In genomic region chr2:189723199-189723598, GRCh38 we compare ENCODE assay signal across 6 cellular contexts.
"Had no signal": no experiment of that assay in that cellular context is flagged by ENCODE, and none has a peak within 500 bp of the region (broad histone marks: within the 10 kb centered on the region; RNA-seq: fewer than 3 reads in every experiment).

No MANE protein-coding gene starts in this region.

- H3K27ac Mint-ChIP-seq: HFFc6, IgD-negative memory B cell had no signal

- ATAC-seq: HCT116, HepG2 had no signal

- DNase-seq: GOT3, H7, HFFc6 had no signal

- H3K4me3 Mint-ChIP-seq: HFFc6, IgD-negative memory B cell had no signal

- H3K4me1 Mint-ChIP-seq: IgD-negative memory B cell had no signal

- H3K36me3 Mint-ChIP-seq: IgD-negative memory B cell had no signal

- H3K27me3 Mint-ChIP-seq: IgD-negative memory B cell had no signal

- H3K9me3 Mint-ChIP-seq: HFFc6, IgD-negative memory B cell had no signal
